Comparison of ENCODE assay signal across 2 cellular contexts in the genomic region with DNA sequence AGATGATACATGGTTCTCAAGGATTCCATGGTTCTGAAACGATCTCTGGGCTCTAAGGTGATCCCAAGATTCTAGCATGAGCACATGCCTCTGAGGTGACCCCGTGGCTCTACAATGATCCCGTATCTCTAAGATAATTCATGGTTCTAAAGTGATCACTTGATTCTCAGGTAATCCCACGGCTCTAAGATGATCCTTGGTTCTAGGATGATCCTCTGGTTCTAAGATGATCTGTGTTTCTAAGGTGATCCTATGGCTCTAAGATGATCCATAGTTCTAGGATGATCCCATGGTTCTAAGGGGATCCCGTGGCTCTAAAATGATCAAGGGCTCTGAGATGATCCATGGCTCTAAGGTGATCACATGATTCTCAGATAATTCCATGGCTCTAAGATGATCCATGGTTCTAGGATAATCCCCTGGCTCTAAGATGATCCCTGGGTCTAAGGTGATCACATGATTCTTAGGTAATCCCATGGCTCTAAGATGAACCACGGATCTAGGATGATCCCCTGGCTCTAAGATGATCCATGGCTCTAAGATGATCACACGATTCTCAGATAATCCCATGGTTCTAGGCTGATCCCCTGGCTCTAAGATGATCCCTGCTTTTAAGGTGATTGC.
TF ChIP-seq lines count a peak whose summit lies in the region.

No MANE protein-coding gene starts in this region.

TF ChIP-seq in HCT116, 20 proteins besides CTCF, POLR2A, EP300 and RAD21:
- TF ChIP-seq, protein P1, sequence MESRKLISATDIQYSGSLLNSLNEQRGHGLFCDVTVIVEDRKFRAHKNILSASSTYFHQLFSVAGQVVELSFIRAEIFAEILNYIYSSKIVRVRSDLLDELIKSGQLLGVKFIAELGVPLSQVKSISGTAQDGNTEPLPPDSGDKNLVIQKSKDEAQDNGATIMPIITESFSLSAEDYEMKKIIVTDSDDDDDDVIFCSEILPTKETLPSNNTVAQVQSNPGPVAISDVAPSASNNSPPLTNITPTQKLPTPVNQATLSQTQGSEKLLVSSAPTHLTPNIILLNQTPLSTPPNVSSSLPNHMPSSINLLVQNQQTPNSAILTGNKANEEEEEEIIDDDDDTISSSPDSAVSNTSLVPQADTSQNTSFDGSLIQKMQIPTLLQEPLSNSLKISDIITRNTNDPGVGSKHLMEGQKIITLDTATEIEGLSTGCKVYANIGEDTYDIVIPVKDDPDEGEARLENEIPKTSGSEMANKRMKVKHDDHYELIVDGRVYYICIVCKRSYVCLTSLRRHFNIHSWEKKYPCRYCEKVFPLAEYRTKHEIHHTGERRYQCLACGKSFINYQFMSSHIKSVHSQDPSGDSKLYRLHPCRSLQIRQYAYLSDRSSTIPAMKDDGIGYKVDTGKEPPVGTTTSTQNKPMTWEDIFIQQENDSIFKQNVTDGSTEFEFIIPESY (IDR thresholded peaks at IDR 0.05; ENCODE audit: extremely low read depth, insufficient replicate concordance, low read length) = no peak

TF ChIP-seq in K562, 482 proteins besides CTCF, POLR2A, EP300 and RAD21:
- TF ChIP-seq, protein P2, sequence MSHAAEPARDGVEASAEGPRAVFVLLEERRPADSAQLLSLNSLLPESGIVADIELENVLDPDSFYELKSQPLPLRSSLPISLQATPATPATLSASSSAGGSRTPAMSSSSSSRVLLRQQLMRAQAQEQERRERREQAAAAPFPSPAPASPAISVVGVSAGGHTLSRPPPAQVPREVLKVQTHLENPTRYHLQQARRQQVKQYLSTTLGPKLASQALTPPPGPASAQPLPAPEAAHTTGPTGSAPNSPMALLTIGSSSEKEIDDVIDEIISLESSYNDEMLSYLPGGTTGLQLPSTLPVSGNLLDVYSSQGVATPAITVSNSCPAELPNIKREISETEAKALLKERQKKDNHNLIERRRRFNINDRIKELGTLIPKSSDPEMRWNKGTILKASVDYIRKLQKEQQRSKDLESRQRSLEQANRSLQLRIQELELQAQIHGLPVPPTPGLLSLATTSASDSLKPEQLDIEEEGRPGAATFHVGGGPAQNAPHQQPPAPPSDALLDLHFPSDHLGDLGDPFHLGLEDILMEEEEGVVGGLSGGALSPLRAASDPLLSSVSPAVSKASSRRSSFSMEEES (CRISPR knock-in tag; IDR thresholded peaks at IDR 0.05) = peak; percentile 64
- 0 out of 4 replicates have a peak, but pooled peaks of 1 of the 2 experiments have one; percentile 7 for TF ChIP-seq TRIM24 (IDR thresholded peaks at IDR 0.05)
- TF ChIP-seq, protein P3, sequence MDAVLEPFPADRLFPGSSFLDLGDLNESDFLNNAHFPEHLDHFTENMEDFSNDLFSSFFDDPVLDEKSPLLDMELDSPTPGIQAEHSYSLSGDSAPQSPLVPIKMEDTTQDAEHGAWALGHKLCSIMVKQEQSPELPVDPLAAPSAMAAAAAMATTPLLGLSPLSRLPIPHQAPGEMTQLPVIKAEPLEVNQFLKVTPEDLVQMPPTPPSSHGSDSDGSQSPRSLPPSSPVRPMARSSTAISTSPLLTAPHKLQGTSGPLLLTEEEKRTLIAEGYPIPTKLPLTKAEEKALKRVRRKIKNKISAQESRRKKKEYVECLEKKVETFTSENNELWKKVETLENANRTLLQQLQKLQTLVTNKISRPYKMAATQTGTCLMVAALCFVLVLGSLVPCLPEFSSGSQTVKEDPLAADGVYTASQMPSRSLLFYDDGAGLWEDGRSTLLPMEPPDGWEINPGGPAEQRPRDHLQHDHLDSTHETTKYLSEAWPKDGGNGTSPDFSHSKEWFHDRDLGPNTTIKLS (IDR thresholded peaks at IDR 0.05; ENCODE audit: borderline replicate concordance, low read depth) = peak; percentile 92; the same call in 1 of the 2 replicates
- TF ChIP-seq POLR2G (IDR thresholded peaks at IDR 0.05; ENCODE audit: low read depth, low read length) = no peak
- no peak for TF ChIP-seq NCOA2 (IDR thresholded peaks at IDR 0.05; ENCODE audit: partially characterized antibody in 2 of 2)
- TF ChIP-seq CC2D1A (IDR thresholded peaks at IDR 0.05) = peak; percentile 52; the same call in 1 of the 2 replicates
- TF ChIP-seq HMGN3 (IDR thresholded peaks at IDR 0.05; ENCODE audit: borderline replicate concordance, extremely low read depth, insufficient read length, low read depth, low read length) = no peak
- TF ChIP-seq STAT5B (CRISPR knock-in tag; IDR thresholded peaks at IDR 0.05) = no peak
- TF ChIP-seq, protein P4, sequence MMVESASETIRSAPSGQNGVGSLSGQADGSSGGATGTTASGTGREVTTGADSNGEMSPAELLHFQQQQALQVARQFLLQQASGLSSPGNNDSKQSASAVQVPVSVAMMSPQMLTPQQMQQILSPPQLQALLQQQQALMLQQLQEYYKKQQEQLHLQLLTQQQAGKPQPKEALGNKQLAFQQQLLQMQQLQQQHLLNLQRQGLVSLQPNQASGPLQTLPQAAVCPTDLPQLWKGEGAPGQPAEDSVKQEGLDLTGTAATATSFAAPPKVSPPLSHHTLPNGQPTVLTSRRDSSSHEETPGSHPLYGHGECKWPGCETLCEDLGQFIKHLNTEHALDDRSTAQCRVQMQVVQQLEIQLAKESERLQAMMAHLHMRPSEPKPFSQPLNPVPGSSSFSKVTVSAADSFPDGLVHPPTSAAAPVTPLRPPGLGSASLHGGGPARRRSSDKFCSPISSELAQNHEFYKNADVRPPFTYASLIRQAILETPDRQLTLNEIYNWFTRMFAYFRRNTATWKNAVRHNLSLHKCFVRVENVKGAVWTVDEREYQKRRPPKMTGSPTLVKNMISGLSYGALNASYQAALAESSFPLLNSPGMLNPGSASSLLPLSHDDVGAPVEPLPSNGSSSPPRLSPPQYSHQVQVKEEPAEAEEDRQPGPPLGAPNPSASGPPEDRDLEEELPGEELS (CRISPR knock-in tag; IDR thresholded peaks at IDR 0.05; ENCODE audit: borderline replicate concordance) = no peak
- no peak for TF ChIP-seq ZNF696 (CRISPR knock-in tag; conservative IDR thresholded peaks at IDR 0.05)
- TF ChIP-seq, protein P5, sequence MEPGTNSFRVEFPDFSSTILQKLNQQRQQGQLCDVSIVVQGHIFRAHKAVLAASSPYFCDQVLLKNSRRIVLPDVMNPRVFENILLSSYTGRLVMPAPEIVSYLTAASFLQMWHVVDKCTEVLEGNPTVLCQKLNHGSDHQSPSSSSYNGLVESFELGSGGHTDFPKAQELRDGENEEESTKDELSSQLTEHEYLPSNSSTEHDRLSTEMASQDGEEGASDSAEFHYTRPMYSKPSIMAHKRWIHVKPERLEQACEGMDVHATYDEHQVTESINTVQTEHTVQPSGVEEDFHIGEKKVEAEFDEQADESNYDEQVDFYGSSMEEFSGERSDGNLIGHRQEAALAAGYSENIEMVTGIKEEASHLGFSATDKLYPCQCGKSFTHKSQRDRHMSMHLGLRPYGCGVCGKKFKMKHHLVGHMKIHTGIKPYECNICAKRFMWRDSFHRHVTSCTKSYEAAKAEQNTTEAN (CRISPR knock-in tag; IDR thresholded peaks at IDR 0.05) = no peak
- no peak for TF ChIP-seq ELF4 (CRISPR knock-in tag; IDR thresholded peaks at IDR 0.05)
- no peak for TF ChIP-seq SAP30 (IDR thresholded peaks at IDR 0.05; ENCODE audit: borderline replicate concordance, insufficient read depth, low read depth, low read length, poor library complexity, severe bottlenecking)
- TF ChIP-seq ZEB2 (IDR thresholded peaks at IDR 0.05) = no peak
- TF ChIP-seq, protein P6, sequence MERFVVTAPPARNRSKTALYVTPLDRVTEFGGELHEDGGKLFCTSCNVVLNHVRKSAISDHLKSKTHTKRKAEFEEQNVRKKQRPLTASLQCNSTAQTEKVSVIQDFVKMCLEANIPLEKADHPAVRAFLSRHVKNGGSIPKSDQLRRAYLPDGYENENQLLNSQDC (CRISPR knock-in tag; IDR thresholded peaks at IDR 0.05) = no peak
- TF ChIP-seq, protein P7, sequence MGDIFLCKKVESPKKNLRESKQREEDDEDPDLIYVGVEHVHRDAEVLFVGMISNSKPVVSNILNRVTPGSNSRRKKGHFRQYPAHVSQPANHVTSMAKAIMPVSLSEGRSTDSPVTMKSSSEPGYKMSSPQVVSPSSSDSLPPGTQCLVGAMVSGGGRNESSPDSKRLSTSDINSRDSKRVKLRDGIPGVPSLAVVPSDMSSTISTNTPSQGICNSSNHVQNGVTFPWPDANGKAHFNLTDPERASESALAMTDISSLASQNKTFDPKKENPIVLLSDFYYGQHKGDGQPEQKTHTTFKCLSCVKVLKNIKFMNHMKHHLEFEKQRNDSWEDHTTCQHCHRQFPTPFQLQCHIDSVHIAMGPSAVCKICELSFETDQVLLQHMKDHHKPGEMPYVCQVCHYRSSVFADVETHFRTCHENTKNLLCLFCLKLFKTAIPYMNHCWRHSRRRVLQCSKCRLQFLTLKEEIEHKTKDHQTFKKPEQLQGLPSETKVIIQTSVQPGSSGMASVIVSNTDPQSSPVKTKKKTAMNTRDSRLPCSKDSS (IDR thresholded peaks at IDR 0.05; ENCODE audit: low read depth, partially characterized antibody) = peak; percentile 10
- no peak for TF ChIP-seq ETV1 (tag; conservative IDR thresholded peaks at IDR 0.05; ENCODE audit: low read depth)
- no peak for TF ChIP-seq RHOXF2B (CRISPR knock-in tag; conservative IDR thresholded peaks at IDR 0.05)
- no peak for TF ChIP-seq MCM3 (IDR thresholded peaks at IDR 0.05)
- TF ChIP-seq ZNF445 (CRISPR knock-in tag; IDR thresholded peaks at IDR 0.05; ENCODE audit: low read depth) = peak; percentile 23; the same call in 1 of the 2 replicates
- TF ChIP-seq SP2 (IDR thresholded peaks at IDR 0.05; ENCODE audit: extremely low read depth, low read depth, low read length, poor library complexity, severe bottlenecking) = no peak
- TF ChIP-seq, protein P8, sequence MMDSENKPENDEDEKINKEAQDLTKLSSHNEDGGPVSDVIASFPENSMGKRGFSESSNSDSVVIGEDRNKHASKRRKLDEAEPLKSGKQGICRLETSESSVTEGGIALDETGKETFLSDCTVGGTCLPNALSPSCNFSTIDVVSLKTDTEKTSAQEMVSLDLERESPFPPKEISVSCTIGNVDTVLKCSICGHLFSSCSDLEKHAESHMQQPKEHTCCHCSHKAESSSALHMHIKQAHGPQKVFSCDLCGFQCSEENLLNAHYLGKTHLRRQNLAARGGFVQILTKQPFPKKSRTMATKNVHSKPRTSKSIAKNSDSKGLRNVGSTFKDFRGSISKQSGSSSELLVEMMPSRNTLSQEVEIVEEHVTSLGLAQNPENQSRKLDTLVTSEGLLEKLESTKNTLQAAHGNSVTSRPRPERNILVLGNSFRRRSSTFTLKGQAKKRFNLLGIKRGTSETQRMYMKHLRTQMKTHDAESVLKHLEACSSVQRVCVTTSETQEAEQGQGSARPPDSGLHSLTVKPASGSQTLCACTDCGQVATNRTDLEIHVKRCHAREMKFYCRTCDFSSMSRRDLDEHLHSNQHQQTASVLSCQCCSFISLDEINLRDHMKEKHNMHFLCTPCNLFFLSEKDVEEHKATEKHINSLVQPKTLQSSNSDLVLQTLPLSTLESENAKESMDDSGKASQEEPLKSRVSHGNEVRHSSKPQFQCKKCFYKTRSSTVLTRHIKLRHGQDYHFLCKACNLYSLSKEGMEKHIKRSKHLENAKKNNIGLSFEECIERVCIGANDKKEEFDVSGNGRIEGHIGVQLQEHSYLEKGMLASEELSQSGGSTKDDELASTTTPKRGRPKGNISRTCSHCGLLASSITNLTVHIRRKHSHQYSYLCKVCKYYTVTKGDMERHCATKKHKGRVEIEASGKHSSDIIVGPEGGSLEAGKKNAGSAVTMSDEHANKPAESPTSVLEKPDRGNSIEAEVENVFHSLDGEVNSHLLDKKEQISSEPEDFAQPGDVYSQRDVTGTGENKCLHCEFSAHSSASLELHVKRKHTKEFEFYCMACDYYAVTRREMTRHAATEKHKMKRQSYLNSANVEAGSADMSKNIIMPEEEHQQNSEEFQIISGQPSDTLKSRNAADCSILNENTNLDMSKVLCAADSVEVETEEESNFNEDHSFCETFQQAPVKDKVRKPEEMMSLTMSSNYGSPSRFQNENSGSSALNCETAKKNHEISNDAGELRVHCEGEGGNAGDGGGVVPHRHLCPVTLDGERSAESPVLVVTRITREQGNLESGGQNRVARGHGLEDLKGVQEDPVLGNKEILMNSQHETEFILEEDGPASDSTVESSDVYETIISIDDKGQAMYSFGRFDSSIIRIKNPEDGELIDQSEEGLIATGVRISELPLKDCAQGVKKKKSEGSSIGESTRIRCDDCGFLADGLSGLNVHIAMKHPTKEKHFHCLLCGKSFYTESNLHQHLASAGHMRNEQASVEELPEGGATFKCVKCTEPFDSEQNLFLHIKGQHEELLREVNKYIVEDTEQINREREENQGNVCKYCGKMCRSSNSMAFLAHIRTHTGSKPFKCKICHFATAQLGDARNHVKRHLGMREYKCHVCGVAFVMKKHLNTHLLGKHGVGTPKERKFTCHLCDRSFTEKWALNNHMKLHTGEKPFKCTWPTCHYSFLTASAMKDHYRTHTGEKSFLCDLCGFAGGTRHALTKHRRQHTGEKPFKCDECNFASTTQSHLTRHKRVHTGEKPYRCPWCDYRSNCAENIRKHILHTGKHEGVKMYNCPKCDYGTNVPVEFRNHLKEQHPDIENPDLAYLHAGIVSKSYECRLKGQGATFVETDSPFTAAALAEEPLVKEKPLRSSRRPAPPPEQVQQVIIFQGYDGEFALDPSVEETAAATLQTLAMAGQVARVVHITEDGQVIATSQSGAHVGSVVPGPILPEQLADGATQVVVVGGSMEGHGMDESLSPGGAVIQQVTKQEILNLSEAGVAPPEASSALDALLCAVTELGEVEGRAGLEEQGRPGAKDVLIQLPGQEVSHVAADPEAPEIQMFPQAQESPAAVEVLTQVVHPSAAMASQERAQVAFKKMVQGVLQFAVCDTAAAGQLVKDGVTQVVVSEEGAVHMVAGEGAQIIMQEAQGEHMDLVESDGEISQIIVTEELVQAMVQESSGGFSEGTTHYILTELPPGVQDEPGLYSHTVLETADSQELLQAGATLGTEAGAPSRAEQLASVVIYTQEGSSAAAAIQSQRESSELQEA (IDR thresholded peaks at IDR 0.05; ENCODE audit: low read depth) = no peak
- no peak for TF ChIP-seq BRD9 (IDR thresholded peaks at IDR 0.05; ENCODE audit: low read depth, partially characterized antibody)
- no peak for TF ChIP-seq ZNF583 (CRISPR knock-in tag; IDR thresholded peaks at IDR 0.05)
- no peak for TF ChIP-seq ZZZ3 (IDR thresholded peaks at IDR 0.05)
